1 cellular context compared by ENCODE assay signal in genomic region chr20:50595988-50596693, GRCh38.
TF ChIP-seq lines count a peak whose summit lies in the region.

No MANE protein-coding gene starts in this region.

TF ChIP-seq in H1, 55 proteins besides CTCF, POLR2A, EP300 and RAD21 (continued from another document):
- TF ChIP-seq CBX5 (IDR thresholded peaks at IDR 0.05; ENCODE audit: low read depth, low read length): no peak
- no peak for TF ChIP-seq SIRT6 (IDR thresholded peaks at IDR 0.05; ENCODE audit: low read length)
- no peak for TF ChIP-seq POLR2AphosphoS5 (IDR thresholded peaks at IDR 0.05; ENCODE audit: low read depth, low read length)
- no peak for TF ChIP-seq TAF1 (IDR thresholded peaks at IDR 0.05; ENCODE audit: low read depth, low read length)
- TF ChIP-seq, protein P1, sequence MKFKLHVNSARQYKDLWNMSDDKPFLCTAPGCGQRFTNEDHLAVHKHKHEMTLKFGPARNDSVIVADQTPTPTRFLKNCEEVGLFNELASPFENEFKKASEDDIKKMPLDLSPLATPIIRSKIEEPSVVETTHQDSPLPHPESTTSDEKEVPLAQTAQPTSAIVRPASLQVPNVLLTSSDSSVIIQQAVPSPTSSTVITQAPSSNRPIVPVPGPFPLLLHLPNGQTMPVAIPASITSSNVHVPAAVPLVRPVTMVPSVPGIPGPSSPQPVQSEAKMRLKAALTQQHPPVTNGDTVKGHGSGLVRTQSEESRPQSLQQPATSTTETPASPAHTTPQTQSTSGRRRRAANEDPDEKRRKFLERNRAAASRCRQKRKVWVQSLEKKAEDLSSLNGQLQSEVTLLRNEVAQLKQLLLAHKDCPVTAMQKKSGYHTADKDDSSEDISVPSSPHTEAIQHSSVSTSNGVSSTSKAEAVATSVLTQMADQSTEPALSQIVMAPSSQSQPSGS (IDR thresholded peaks at IDR 0.05; ENCODE audit: low read length): no peak
- TF ChIP-seq SP4 (IDR thresholded peaks at IDR 0.05; ENCODE audit: low read length): no peak
- TF ChIP-seq BCL11A (IDR thresholded peaks at IDR 0.05; ENCODE audit: low read depth in 2 of 2, low read length in 2 of 2): no peak
- no peak for TF ChIP-seq NRF1 (IDR thresholded peaks at IDR 0.05; ENCODE audit: low read depth, low read length)
- TF ChIP-seq CBX8 (IDR thresholded peaks at IDR 0.05; ENCODE audit: borderline replicate concordance, low read depth, low read length): no peak
- TF ChIP-seq KDM1A (IDR thresholded peaks at IDR 0.05; ENCODE audit: borderline replicate concordance, low read length): no peak
- no peak for TF ChIP-seq ASH2L (IDR thresholded peaks at IDR 0.05; ENCODE audit: low read length)
TF ChIP-seq in H1: peak in this region for 0.
